30 cellular contexts compared by ENCODE assay signal in genomic region chr7:123994449-123994848, GRCh38. TPM values are rescaled to one million over a fixed set of nuclear protein-coding genes. Genes with fewer than 3 reads are reported as not detected.
DNase-seq lines count a peak whose midpoint lies in the region; ATAC-seq and TF ChIP-seq lines count a peak whose summit lies in the region.
"Had no signal": no experiment of that assay in that cellular context is flagged by ENCODE, and none has a peak within 500 bp of the region (broad histone marks: within the 10 kb centered on the region; RNA-seq: fewer than 3 reads in every experiment).

No MANE protein-coding gene starts in this region.

- no peaks in the 10 kb centered on the region for H3K27me3 Mint-ChIP-seq in neural progenitor cell (ENCODE audit: insufficient read depth, low read depth)
- no peaks in the 10 kb centered on the region for H3K27me3 Mint-ChIP-seq in stimulated activated naive B cell treated with anti-CD40 and anti-IgM and Interleukin-4, amounts not matched to agents 10 μg/mL and 1 μg/mL and 100 μg/mL, for 72 hours
- H3K27me3 Mint-ChIP-seq: CD4-positive, CD25-positive, alpha-beta regulatory T cell; type B pancreatic cell had no signal

- H3K27me3 ChIP-seq in HUES6 (ENCODE audit: control insufficient read depth, insufficient read depth, low read length) (no peaks in the 10 kb centered on the region), dorsolateral prefrontal cortex (peaks cover 0 to 13% (median 0%) of the 10 kb centered on the region in 45 donors), neural progenitor cell (no peaks in the 10 kb centered on the region)
- H3K27me3 ChIP-seq: body of pancreas, gastroesophageal sphincter, Peyer's patch had no signal

- no peak for TF ChIP-seq POLR2A in erythroblast (IDR thresholded peaks at IDR 0.05; ENCODE audit: low read length)

- intact Hi-C loops in dorsolateral prefrontal cortex (cut with DNase I), result loop anchor here in 1 of 2 donors (10.0 kb wide), 1 partner anchor 110 kb away; no protein-coding TSS in a partner anchor

- no peaks in the 10 kb centered on the region for H4K20me1 ChIP-seq in neural progenitor cell (ENCODE audit: low read depth)

- peak overlapping the region; percentile 3 for H3K27ac Mint-ChIP-seq in neural progenitor cell
- H3K27ac Mint-ChIP-seq in stimulated activated naive B cell treated with anti-CD40 and anti-IgM and Interleukin-4, amounts not matched to agents 10 μg/mL and 1 μg/mL and 100 μg/mL, for 72 hours, result no peak overlapping the region
- H3K27ac Mint-ChIP-seq: activated CD8-positive, alpha-beta T cell treated with anti-CD3 and anti-CD28 coated beads for 36 hours; activated T-helper 1 cell treated with anti-CD3 and anti-CD28 coated beads, Interleukin-12 subunit alpha, Interleukin-12 subunit beta, Interleukin-2, Interleukin-4 antibody, amounts not matched to agents 30 ng/mL and 10 ng/mL and 1 ng/mL, durations not matched to agents 14 hours and 24 hours and 36 hours; CD4-positive, CD25-positive, alpha-beta regulatory T cell; memory B cell; type B pancreatic cell had no signal

- H3F3A ChIP-seq in neural progenitor cell (ENCODE audit: low read depth), result peaks cover 17% of the 10 kb centered on the region

- H3K9me3 Mint-ChIP-seq in neural progenitor cell, result peaks cover 8% of the 10 kb centered on the region
- peaks cover 7 to 10% of the 10 kb centered on the region in 2 donors for H3K9me3 Mint-ChIP-seq in stimulated activated naive B cell treated with anti-CD40 and anti-IgM and Interleukin-4, amounts not matched to agents 10 μg/mL and 1 μg/mL and 100 μg/mL, for 72 hours
- H3K9me3 Mint-ChIP-seq: activated T-helper 1 cell treated with anti-CD3 and anti-CD28 coated beads, Interleukin-12 subunit alpha, Interleukin-12 subunit beta, Interleukin-2, Interleukin-4 antibody, amounts not matched to agents 30 ng/mL and 10 ng/mL and 1 ng/mL, durations not matched to agents 14 hours and 24 hours and 36 hours; type B pancreatic cell had no signal

- H3K4me3 ChIP-seq in HUES6 (ENCODE audit: low read depth, low read length) (no peak overlapping the region; the same call in 1 of the 2 replicates), dorsolateral prefrontal cortex (peak overlapping the region in 49 of 59 donors; percentile 8 to 62 (median 35)), neural progenitor cell (no peak overlapping the region)
- H3K4me3 ChIP-seq: body of pancreas, gastroesophageal sphincter, Peyer's patch had no signal

- H3K9me3 ChIP-seq in HUES6 (ENCODE audit: control insufficient read depth, insufficient read depth, low read depth, low read length) (no peaks in the 10 kb centered on the region; the same call in 1 of the 2 replicates), neural progenitor cell (ENCODE audit: low read depth) (no peaks in the 10 kb centered on the region)
- H3K9me3 ChIP-seq: body of pancreas, gastroesophageal sphincter, Peyer's patch had no signal

- H3K79me2 ChIP-seq in neural progenitor cell (ENCODE audit: low read depth), result no peaks in the 10 kb centered on the region

- peaks cover 20% of the 10 kb centered on the region for H3K4me1 ChIP-seq in HUES6 (ENCODE audit: control insufficient read depth, insufficient read depth, low read length)
- H3K4me1 ChIP-seq in neural progenitor cell, result peaks cover 17% of the 10 kb centered on the region
- H3K4me1 ChIP-seq: body of pancreas, gastroesophageal sphincter, Peyer's patch had no signal

- no peak for TF ChIP-seq CTCF in dorsolateral prefrontal cortex (IDR thresholded peaks at IDR 0.05 in 54 of 56, conservative IDR thresholded peaks at IDR 0.05 in 2 of 56; ENCODE audit: low read depth in 1 of 56, partially characterized antibody in 56 of 56)
- TF ChIP-seq CTCF in neural progenitor cell (IDR thresholded peaks at IDR 0.05), result no peak

- DNase-seq in Ammon's horn (ENCODE audit: low spot score) (peak; percentile 42), dorsolateral prefrontal cortex (peak in 1 of 10 donors; percentile 38), neural progenitor cell (ENCODE audit: low spot score) (peak; percentile 2), erythroblast (lab: John Stamatoyannopoulos, UW) (no peak), left lobe of liver (ENCODE audit: low spot score) (no peak)
- DNase-seq in stimulated activated naive B cell treated with anti-CD40 and anti-IgM and Interleukin-4, amounts not matched to agents 10 μg/mL and 1 μg/mL and 100 μg/mL, for 72 hours, result no peak
- DNase-seq: activated CD8-positive, alpha-beta memory T cell treated with anti-CD3 and anti-CD28 coated beads, Interleukin-2, amount 50 U/mL, for 48 hours; activated CD8-positive, alpha-beta T cell treated with anti-CD3 and anti-CD28 coated beads for 36 hours; activated naive CD4-positive, alpha-beta T cell treated with Interleukin-2 at 50 U/mL for 16 hours; body of pancreas; CD4-positive, CD25-positive, alpha-beta regulatory T cell; IMR-90; left colon; NCI-H1048; NCI-H2107; NCI-H446; NCI-H774; Peyer's patch; right cardiac atrium; SHP77 treated with DMSO at 0.1 percent for 48 hours; stimulated activated CD4-positive, alpha-beta T cell treated with anti-CD3 and anti-CD28 coated beads, Interleukin-1b, Interleukin-23, amount 100 ng/mL, for 48 hours; stimulated activated CD8-positive, alpha-beta memory T cell treated with anti-CD3 and anti-CD28 coated beads, Interleukin-4, amount 100 ng/mL, for 48 hours; SW 1271 had no signal

- peak overlapping the region; percentile 61 for H2AFZ ChIP-seq in neural progenitor cell (replicated peaks)

- H3K4me2 ChIP-seq in neural progenitor cell, result no peak overlapping the region

- H3K9ac ChIP-seq in HUES6 (ENCODE audit: low read length) (no peak overlapping the region), neural progenitor cell (no peak overlapping the region)

- no peaks in the 10 kb centered on the region; the same call in 1 of the 2 replicates for H3K36me3 ChIP-seq in HUES6 (ENCODE audit: control insufficient read depth, insufficient read depth, low read length)
- H3K36me3 ChIP-seq in neural progenitor cell, result no peaks in the 10 kb centered on the region
- H3K36me3 ChIP-seq: gastroesophageal sphincter, Peyer's patch had no signal

- no peak overlapping the region for H3K4me3 Mint-ChIP-seq in neural progenitor cell
- no peak overlapping the region for H3K4me3 Mint-ChIP-seq in stimulated activated naive B cell treated with anti-CD40 and anti-IgM and Interleukin-4, amounts not matched to agents 10 μg/mL and 1 μg/mL and 100 μg/mL, for 72 hours
- H3K4me3 Mint-ChIP-seq: activated CD8-positive, alpha-beta T cell treated with anti-CD3 and anti-CD28 coated beads for 36 hours; activated T-helper 1 cell treated with anti-CD3 and anti-CD28 coated beads, Interleukin-12 subunit alpha, Interleukin-12 subunit beta, Interleukin-2, Interleukin-4 antibody, amounts not matched to agents 30 ng/mL and 10 ng/mL and 1 ng/mL, durations not matched to agents 14 hours and 24 hours and 36 hours; CD4-positive, CD25-positive, alpha-beta regulatory T cell; memory B cell; type B pancreatic cell had no signal

- peaks cover 19% of the 10 kb centered on the region for H3K4me1 Mint-ChIP-seq in neural progenitor cell
- H3K4me1 Mint-ChIP-seq in stimulated activated naive B cell treated with anti-CD40 and anti-IgM and Interleukin-4, amounts not matched to agents 10 μg/mL and 1 μg/mL and 100 μg/mL, for 72 hours, result no peaks in the 10 kb centered on the region
- H3K4me1 Mint-ChIP-seq: CD4-positive, CD25-positive, alpha-beta regulatory T cell; memory B cell had no signal

- H3K27ac ChIP-seq in HUES6 (ENCODE audit: low read depth, low read length), result peak overlapping the region; percentile 66; the same call in 1 of the 2 replicates
- peak overlapping the region in 57 of 59 donors; percentile 3 to 93 (median 82) for H3K27ac ChIP-seq in dorsolateral prefrontal cortex
- no peak overlapping the region for H3K27ac ChIP-seq in neural progenitor cell
- H3K27ac ChIP-seq: body of pancreas, gastroesophageal sphincter, Peyer's patch had no signal

- ATAC-seq in stimulated activated naive B cell treated with anti-CD40 and anti-IgM and Interleukin-4, amounts not matched to agents 10 μg/mL and 1 μg/mL and 100 μg/mL, for 72 hours (replicated peaks), result no peak
- ATAC-seq in left lobe of liver (no peak), HG02938 (IDR thresholded peaks at IDR 0.05; ENCODE audit: unreplicated experiment) (no peak)
- ATAC-seq: activated CD8-positive, alpha-beta T cell treated with anti-CD3 and anti-CD28 coated beads for 36 hours; body of pancreas; gastroesophageal sphincter; left colon; right cardiac atrium had no signal

- no peaks in the 10 kb centered on the region for H3K36me3 Mint-ChIP-seq in neural progenitor cell
- no peaks in the 10 kb centered on the region for H3K36me3 Mint-ChIP-seq in stimulated activated naive B cell treated with anti-CD40 and anti-IgM and Interleukin-4, amounts not matched to agents 10 μg/mL and 1 μg/mL and 100 μg/mL, for 72 hours
- H3K36me3 Mint-ChIP-seq: CD4-positive, CD25-positive, alpha-beta regulatory T cell; memory B cell; type B pancreatic cell had no signal

RNA-seq across cellular contexts. Expression of gene TMEM229A, which starts 38.4 kb away (rescaled TPM):
- total RNA-seq in dorsolateral prefrontal cortex, result 10 to 100 TPM in 41 of 120 experiments, 1 to 10 TPM in 79; 4.5 to 16.4 (median 9.0) TPM
- 0.06 TPM in 1 of 2 replicates, not detected in the other for total RNA-seq in neural progenitor cell (ENCODE audit: low replicate concordance)
- not detected for total RNA-seq in left lobe of liver
- total RNA-seq: A172; activated CD8-positive, alpha-beta T cell treated with anti-CD3 and anti-CD28 coated beads for 36 hours; activated T-helper 1 cell treated with anti-CD3 and anti-CD28 coated beads, Interleukin-12 subunit alpha, Interleukin-12 subunit beta, Interleukin-2, Interleukin-4 antibody, amounts not matched to agents 30 ng/mL and 10 ng/mL and 1 ng/mL, durations not matched to agents 14 hours and 24 hours and 36 hours; body of pancreas; CD4-positive, CD25-positive, alpha-beta regulatory T cell; IMR-90 had no signal

Comparison
In these comparisons a context has a peak if more than half of its experiments do, and no peak if none do; other contexts are left out.
1. DNase-seq: peak in Ammon's horn (single experiment) and neural progenitor cell (single experiment); none in erythroblast (0 of 2), stimulated activated naive B cell treated with anti-CD40 and anti-IgM and Interleukin-4, amounts not matched to agents 10 μg/mL and 1 μg/mL and 100 μg/mL, for 72 hours (single experiment) and left lobe of liver (single experiment).
2. H3K4me3 ChIP-seq: peak in dorsolateral prefrontal cortex (49 of 59); none in HUES6 (single experiment) and neural progenitor cell (single experiment).